In the genomic region with DNA sequence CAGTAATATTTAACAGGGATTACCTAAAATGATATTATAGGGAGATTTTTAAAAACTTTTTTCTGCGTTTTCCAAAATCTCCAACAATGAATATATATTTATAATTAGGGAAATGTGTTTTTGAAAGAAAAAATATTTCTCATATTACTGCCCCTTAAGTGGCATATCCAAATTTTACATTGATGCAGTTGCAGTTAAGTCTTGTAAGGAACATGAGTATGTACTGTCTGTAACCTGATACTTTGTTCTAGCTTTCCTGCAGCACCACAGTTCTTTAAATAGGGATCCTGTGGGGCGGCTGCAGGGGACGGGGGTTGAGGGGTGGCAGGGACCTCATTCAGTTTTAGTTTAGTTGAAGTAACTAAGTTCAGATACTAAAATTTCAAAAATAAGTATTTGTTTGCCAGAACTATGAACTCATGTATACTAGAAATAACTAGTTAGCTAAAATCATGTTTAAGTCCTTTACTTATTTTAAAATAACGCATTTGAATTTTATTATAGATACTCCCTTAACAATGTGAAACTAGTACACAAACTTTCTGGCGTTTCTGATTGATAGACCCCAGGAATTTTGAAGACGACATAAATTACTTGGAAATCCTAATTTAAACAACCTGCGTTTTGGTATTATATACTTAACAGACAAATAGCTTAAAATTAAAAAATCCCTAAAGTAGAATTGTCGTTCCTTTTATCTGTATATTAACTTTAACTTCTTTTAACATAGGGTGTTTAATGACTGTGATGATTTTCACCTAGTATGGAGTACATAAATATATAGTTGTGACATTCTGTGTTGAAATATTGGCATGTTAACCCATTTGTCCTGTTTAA, we compare ENCODE assay signal across 1 cellular context.
TF ChIP-seq lines count a peak whose summit lies in the region.

No MANE protein-coding gene starts in this region.

TF ChIP-seq in K562, 482 proteins besides CTCF, POLR2A, EP300 and RAD21 (continued from another document and continues in another):
- TF ChIP-seq, protein P1, sequence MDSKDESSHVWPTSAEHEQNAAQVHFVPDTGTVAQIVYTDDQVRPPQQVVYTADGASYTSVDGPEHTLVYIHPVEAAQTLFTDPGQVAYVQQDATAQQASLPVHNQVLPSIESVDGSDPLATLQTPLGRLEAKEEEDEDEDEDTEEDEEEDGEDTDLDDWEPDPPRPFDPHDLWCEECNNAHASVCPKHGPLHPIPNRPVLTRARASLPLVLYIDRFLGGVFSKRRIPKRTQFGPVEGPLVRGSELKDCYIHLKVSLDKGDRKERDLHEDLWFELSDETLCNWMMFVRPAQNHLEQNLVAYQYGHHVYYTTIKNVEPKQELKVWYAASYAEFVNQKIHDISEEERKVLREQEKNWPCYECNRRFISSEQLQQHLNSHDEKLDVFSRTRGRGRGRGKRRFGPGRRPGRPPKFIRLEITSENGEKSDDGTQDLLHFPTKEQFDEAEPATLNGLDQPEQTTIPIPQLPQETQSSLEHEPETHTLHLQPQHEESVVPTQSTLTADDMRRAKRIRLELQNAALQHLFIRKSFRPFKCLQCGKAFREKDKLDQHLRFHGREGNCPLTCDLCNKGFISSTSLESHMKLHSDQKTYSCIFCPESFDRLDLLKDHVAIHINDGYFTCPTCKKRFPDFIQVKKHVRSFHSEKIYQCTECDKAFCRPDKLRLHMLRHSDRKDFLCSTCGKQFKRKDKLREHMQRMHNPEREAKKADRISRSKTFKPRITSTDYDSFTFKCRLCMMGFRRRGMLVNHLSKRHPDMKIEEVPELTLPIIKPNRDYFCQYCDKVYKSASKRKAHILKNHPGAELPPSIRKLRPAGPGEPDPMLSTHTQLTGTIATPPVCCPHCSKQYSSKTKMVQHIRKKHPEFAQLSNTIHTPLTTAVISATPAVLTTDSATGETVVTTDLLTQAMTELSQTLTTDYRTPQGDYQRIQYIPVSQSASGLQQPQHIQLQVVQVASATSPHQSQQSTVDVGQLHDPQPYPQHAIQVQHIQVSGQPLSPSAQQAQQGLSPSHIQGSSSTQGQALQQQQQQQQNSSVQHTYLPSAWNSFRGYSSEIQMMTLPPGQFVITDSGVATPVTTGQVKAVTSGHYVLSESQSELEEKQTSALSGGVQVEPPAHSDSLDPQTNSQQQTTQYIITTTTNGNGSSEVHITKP (IDR thresholded peaks at IDR 0.05; ENCODE audit: partially characterized antibody), result peak; percentile 42
- TF ChIP-seq RBM14 (IDR thresholded peaks at IDR 0.05; ENCODE audit: borderline replicate concordance, insufficient read depth, low read depth, low read length), result no peak
- TF ChIP-seq, protein P2, sequence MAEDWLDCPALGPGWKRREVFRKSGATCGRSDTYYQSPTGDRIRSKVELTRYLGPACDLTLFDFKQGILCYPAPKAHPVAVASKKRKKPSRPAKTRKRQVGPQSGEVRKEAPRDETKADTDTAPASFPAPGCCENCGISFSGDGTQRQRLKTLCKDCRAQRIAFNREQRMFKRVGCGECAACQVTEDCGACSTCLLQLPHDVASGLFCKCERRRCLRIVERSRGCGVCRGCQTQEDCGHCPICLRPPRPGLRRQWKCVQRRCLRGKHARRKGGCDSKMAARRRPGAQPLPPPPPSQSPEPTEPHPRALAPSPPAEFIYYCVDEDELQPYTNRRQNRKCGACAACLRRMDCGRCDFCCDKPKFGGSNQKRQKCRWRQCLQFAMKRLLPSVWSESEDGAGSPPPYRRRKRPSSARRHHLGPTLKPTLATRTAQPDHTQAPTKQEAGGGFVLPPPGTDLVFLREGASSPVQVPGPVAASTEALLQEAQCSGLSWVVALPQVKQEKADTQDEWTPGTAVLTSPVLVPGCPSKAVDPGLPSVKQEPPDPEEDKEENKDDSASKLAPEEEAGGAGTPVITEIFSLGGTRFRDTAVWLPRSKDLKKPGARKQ (CRISPR knock-in tag; IDR thresholded peaks at IDR 0.05), result no peak
- TF ChIP-seq, protein P3, sequence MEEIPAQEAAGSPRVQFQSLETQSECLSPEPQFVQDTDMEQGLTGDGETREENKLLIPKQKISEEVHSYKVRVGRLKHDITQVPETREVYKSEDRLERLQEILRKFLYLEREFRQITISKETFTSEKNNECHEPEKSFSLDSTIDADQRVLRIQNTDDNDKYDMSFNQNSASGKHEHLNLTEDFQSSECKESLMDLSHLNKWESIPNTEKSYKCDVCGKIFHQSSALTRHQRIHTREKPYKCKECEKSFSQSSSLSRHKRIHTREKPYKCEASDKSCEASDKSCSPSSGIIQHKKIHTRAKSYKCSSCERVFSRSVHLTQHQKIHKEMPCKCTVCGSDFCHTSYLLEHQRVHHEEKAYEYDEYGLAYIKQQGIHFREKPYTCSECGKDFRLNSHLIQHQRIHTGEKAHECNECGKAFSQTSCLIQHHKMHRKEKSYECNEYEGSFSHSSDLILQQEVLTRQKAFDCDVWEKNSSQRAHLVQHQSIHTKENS (CRISPR knock-in tag; IDR thresholded peaks at IDR 0.05), result peak; percentile 99
- TF ChIP-seq HOXB6 (CRISPR knock-in tag; IDR thresholded peaks at IDR 0.05; ENCODE audit: borderline replicate concordance), result peak; percentile 99
- TF ChIP-seq ZNF282 (CRISPR knock-in tag; IDR thresholded peaks at IDR 0.05), result no peak
- peak; percentile 93 for TF ChIP-seq GTF2A2 (tag; IDR thresholded peaks at IDR 0.05)
- peak; percentile 56; the same call in 1 of the 2 replicates for TF ChIP-seq FOXK1 (CRISPR knock-in tag; IDR thresholded peaks at IDR 0.05; ENCODE audit: borderline replicate concordance)
- peak; percentile 3 to 42; a peak in 1 of 4 replicates for TF ChIP-seq RCOR1 (IDR thresholded peaks at IDR 0.05; ENCODE audit: borderline replicate concordance in 1 of 2, low read depth in 2 of 2, low read length in 2 of 2)
- TF ChIP-seq, protein P4, sequence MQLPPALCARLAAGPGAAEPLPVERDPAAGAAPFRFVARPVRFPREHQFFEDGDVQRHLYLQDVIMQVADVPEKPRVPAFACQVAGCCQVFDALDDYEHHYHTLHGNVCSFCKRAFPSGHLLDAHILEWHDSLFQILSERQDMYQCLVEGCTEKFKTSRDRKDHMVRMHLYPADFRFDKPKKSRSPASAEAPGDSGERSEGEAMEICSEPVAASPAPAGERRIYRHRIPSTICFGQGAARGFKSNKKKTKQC (CRISPR knock-in tag; IDR thresholded peaks at IDR 0.05), result no peak
- TF ChIP-seq, protein P5, sequence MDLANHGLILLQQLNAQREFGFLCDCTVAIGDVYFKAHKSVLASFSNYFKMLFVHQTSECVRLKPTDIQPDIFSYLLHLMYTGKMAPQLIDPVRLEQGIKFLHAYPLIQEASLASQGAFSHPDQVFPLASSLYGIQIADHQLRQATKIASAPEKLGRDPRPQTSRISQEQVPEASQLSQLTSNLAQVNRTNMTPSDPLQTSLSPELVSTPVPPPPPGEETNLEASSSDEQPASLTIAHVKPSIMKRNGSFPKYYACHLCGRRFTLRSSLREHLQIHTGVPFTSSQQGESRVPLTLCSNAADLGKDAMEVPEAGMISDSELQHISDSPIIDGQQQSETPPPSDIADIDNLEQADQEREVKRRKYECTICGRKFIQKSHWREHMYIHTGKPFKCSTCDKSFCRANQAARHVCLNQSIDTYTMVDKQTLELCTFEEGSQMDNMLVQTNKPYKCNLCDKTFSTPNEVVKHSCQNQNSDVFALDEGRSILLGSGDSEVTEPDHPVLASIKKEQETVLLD (IDR thresholded peaks at IDR 0.05), result no peak
- peak; percentile 100 for TF ChIP-seq HEY1 (CRISPR knock-in tag; IDR thresholded peaks at IDR 0.05; ENCODE audit: borderline replicate concordance)
- peak; percentile 44; the same call in 1 of the 2 replicates for TF ChIP-seq PYGO2 (tag; IDR thresholded peaks at IDR 0.05)
- TF ChIP-seq SOX6 (IDR thresholded peaks at IDR 0.05), result peak; percentile 44; the same call in 1 of the 2 replicates
- peak; percentile 96 for TF ChIP-seq ZNF316 (IDR thresholded peaks at IDR 0.05)
- peak; percentile 99 for TF ChIP-seq ZNF347 (CRISPR knock-in tag; IDR thresholded peaks at IDR 0.05; ENCODE audit: low read depth)
- peak; percentile 93 for TF ChIP-seq ZNF583 (CRISPR knock-in tag; IDR thresholded peaks at IDR 0.05)
- TF ChIP-seq ZNF584 (CRISPR knock-in tag; IDR thresholded peaks at IDR 0.05; ENCODE audit: low read depth), result peak; percentile 28
- peak; percentile 97 for TF ChIP-seq U2AF1 (optimal IDR thresholded peaks at IDR 0.05; ENCODE audit: low read depth, low read length)
- TF ChIP-seq, protein P6, sequence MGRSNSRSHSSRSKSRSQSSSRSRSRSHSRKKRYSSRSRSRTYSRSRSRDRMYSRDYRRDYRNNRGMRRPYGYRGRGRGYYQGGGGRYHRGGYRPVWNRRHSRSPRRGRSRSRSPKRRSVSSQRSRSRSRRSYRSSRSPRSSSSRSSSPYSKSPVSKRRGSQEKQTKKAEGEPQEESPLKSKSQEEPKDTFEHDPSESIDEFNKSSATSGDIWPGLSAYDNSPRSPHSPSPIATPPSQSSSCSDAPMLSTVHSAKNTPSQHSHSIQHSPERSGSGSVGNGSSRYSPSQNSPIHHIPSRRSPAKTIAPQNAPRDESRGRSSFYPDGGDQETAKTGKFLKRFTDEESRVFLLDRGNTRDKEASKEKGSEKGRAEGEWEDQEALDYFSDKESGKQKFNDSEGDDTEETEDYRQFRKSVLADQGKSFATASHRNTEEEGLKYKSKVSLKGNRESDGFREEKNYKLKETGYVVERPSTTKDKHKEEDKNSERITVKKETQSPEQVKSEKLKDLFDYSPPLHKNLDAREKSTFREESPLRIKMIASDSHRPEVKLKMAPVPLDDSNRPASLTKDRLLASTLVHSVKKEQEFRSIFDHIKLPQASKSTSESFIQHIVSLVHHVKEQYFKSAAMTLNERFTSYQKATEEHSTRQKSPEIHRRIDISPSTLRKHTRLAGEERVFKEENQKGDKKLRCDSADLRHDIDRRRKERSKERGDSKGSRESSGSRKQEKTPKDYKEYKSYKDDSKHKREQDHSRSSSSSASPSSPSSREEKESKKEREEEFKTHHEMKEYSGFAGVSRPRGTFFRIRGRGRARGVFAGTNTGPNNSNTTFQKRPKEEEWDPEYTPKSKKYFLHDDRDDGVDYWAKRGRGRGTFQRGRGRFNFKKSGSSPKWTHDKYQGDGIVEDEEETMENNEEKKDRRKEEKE (IDR thresholded peaks at IDR 0.05; ENCODE audit: borderline replicate concordance in 1 of 2, control insufficient read depth in 1 of 2, low read depth in 2 of 2, low read length in 1 of 2), result peak in 1 of 2 experiments; percentile 99; a peak in 2 of 4 replicates
- no peak for TF ChIP-seq PTTG1 (tag; IDR thresholded peaks at IDR 0.05; ENCODE audit: low read depth)
- TF ChIP-seq NR2C1 (IDR thresholded peaks at IDR 0.05), result no peak
- peak; percentile 52; the same call in 1 of the 2 replicates for TF ChIP-seq NR2C1 (tag; IDR thresholded peaks at IDR 0.05)
- peak; percentile 100 for TF ChIP-seq CAMTA2 (CRISPR knock-in tag; conservative IDR thresholded peaks at IDR 0.05)
- peak; percentile 100 for TF ChIP-seq RFX7 (CRISPR knock-in tag; IDR thresholded peaks at IDR 0.05)
- TF ChIP-seq ZNF175 (CRISPR knock-in tag; IDR thresholded peaks at IDR 0.05; ENCODE audit: low read depth), result 0 out of 2 replicates have a peak, but pooled peaks have one; percentile 69
- TF ChIP-seq, protein P7, sequence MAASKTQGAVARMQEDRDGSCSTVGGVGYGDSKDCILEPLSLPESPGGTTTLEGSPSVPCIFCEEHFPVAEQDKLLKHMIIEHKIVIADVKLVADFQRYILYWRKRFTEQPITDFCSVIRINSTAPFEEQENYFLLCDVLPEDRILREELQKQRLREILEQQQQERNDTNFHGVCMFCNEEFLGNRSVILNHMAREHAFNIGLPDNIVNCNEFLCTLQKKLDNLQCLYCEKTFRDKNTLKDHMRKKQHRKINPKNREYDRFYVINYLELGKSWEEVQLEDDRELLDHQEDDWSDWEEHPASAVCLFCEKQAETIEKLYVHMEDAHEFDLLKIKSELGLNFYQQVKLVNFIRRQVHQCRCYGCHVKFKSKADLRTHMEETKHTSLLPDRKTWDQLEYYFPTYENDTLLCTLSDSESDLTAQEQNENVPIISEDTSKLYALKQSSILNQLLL (CRISPR knock-in tag; IDR thresholded peaks at IDR 0.05; ENCODE audit: borderline replicate concordance), result no peak
- TF ChIP-seq, protein P8, sequence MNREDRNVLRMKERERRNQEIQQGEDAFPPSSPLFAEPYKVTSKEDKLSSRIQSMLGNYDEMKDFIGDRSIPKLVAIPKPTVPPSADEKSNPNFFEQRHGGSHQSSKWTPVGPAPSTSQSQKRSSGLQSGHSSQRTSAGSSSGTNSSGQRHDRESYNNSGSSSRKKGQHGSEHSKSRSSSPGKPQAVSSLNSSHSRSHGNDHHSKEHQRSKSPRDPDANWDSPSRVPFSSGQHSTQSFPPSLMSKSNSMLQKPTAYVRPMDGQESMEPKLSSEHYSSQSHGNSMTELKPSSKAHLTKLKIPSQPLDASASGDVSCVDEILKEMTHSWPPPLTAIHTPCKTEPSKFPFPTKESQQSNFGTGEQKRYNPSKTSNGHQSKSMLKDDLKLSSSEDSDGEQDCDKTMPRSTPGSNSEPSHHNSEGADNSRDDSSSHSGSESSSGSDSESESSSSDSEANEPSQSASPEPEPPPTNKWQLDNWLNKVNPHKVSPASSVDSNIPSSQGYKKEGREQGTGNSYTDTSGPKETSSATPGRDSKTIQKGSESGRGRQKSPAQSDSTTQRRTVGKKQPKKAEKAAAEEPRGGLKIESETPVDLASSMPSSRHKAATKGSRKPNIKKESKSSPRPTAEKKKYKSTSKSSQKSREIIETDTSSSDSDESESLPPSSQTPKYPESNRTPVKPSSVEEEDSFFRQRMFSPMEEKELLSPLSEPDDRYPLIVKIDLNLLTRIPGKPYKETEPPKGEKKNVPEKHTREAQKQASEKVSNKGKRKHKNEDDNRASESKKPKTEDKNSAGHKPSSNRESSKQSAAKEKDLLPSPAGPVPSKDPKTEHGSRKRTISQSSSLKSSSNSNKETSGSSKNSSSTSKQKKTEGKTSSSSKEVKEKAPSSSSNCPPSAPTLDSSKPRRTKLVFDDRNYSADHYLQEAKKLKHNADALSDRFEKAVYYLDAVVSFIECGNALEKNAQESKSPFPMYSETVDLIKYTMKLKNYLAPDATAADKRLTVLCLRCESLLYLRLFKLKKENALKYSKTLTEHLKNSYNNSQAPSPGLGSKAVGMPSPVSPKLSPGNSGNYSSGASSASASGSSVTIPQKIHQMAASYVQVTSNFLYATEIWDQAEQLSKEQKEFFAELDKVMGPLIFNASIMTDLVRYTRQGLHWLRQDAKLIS (CRISPR knock-in tag; IDR thresholded peaks at IDR 0.05), result peak; percentile 90
- TF ChIP-seq ZNF75A (CRISPR knock-in tag; IDR thresholded peaks at IDR 0.05), result peak; percentile 94
- TF ChIP-seq TAF15 (IDR thresholded peaks at IDR 0.05; ENCODE audit: low read depth, low read length), result peak; percentile 86; the same call in 1 of the 2 replicates
- TF ChIP-seq DNMT1 (IDR thresholded peaks at IDR 0.05), result no peak
- peak; percentile 73; the same call in 1 of the 2 replicates for TF ChIP-seq ZSCAN29 (IDR thresholded peaks at IDR 0.05)
- peak; percentile 65; the same call in 1 of the 2 replicates for TF ChIP-seq DDX20 (tag; IDR thresholded peaks at IDR 0.05; ENCODE audit: low read depth)
- TF ChIP-seq ESRRB (CRISPR knock-in tag; IDR thresholded peaks at IDR 0.05; ENCODE audit: borderline replicate concordance), result peak; percentile 99
- TF ChIP-seq FOS (IDR thresholded peaks at IDR 0.05; ENCODE audit: extremely low read depth, insufficient read length), result no peak
- peak; percentile 62; the same call in 1 of the 2 replicates for TF ChIP-seq DMBX1 (CRISPR knock-in tag; IDR thresholded peaks at IDR 0.05; ENCODE audit: borderline replicate concordance)
- TF ChIP-seq FIP1L1 (IDR thresholded peaks at IDR 0.05; ENCODE audit: low read depth, low read length, poor library complexity, severe bottlenecking), result peak; percentile 99
- TF ChIP-seq, protein P9, sequence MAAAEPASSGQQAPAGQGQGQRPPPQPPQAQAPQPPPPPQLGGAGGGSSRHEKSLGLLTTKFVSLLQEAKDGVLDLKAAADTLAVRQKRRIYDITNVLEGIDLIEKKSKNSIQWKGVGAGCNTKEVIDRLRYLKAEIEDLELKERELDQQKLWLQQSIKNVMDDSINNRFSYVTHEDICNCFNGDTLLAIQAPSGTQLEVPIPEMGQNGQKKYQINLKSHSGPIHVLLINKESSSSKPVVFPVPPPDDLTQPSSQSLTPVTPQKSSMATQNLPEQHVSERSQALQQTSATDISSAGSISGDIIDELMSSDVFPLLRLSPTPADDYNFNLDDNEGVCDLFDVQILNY (CRISPR knock-in tag; IDR thresholded peaks at IDR 0.05), result no peak
- TF ChIP-seq BRCA1 (IDR thresholded peaks at IDR 0.05), result peak; percentile 99
- TF ChIP-seq BRCA1 (CRISPR knock-in tag; IDR thresholded peaks at IDR 0.05), result no peak
- no peak for TF ChIP-seq MTA2 (IDR thresholded peaks at IDR 0.05; ENCODE audit: low read depth)
